In the genomic region with DNA sequence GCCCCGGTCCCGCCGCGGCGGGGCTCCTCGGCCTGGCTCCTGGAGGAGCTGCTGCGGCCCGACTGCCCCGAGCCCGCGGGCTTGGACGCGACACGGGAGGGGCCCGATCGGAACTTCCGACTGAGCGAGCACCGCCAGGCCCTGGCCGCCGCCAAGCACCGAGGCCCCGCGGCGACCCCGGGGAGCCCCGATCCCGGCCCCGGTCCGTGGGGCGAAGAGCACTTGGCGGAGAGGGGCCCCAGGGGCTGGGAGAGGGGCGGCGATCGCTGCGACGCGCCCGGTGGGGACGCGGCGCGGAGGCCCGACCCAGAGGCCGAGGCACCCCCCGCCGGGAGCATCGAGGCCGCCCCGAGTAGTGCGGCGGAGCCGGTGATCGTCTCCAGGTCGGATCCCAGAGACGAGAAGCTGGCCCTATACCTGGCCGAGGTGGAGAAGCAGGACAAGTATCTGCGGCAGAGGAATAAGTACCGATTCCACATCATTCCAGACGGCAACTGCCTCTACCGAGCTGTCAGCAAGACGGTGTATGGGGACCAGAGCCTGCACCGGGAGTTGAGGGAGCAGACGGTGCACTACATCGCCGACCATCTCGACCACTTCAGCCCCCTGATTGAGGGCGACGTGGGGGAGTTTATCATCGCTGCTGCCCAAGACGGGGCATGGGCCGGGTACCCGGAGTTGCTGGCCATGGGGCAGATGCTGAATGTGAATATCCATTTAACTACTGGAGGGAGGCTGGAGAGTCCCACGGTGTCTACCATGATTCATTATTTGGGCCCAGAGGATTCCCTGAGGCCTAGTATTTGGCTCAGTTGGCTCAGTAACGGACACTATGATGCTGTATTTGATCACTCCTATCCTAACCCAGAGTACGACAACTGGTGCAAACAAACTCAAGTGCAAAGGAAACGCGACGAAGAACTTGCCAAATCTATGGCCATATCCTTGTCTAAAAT, we compare ENCODE assay signal across 8 cellular contexts. TPM values are rescaled to one million over a fixed set of nuclear protein-coding genes. Genes with fewer than 3 reads are reported as not detected.
DNase-seq lines count a peak whose midpoint lies in the region; ATAC-seq and TF ChIP-seq lines count a peak whose summit lies in the region.

No MANE protein-coding gene starts in this region.

- H3K27ac ChIP-seq in C4-2B (peak overlapping the region; percentile 58), lower lobe of right lung (peak overlapping the region; percentile 96)

- peak overlapping the region; percentile 90 for H3K27ac Mint-ChIP-seq in activated CD4-positive, alpha-beta T cell treated with anti-CD3 and anti-CD28 coated beads for 36 hours

- POLR2A ChIA-PET in activated CD4-positive, alpha-beta T cell treated with anti-CD3 and anti-CD28 coated beads for 36 hours (lab: Charles Lee) = interaction anchor here (0.7 to 1.7 kb wide), 2 partner anchors 9 kb away, joined by 3 to 6 read pairs; no protein-coding TSS in a partner anchor

- DNase-seq in activated CD4-positive, alpha-beta T cell treated with anti-CD3 and anti-CD28 coated beads for 36 hours = peak; percentile 59
- DNase-seq in dermis blood vessel endothelial cell (peak; percentile 34), lower lobe of right lung (peak; percentile 69), NCI-H524 treated with DMSO at 0.1 percent for 48 hours (lab: John Stamatoyannopoulos, UW) (no peak)
- peak; percentile 14 for DNase-seq in stimulated activated CD8-positive, alpha-beta memory T cell treated with anti-CD3 and anti-CD28 coated beads, Interleukin-15, amount 100 ng/mL, for 24 hours (ENCODE audit: low read depth)

- CTCF ChIA-PET in activated CD4-positive, alpha-beta T cell treated with anti-CD3 and anti-CD28 coated beads for 36 hours (lab: Charles Lee) = interaction anchor here (0.7 to 2.0 kb wide), 2 partner anchors 13 to 77 kb away, joined by 3 to 5 read pairs; no protein-coding TSS in a partner anchor

- peaks cover 32% of the 10 kb centered on the region for H3K4me1 ChIP-seq in lower lobe of right lung

- H3K27me3 ChIP-seq in lower lobe of right lung (ENCODE audit: low read depth) = no peaks in the 10 kb centered on the region

- peak overlapping the region; percentile 77 for H3K4me3 ChIP-seq in lower lobe of right lung

- intact Hi-C loops in activated CD4-positive, alpha-beta T cell treated with anti-CD3 and anti-CD28 coated beads for 36 hours (cut with DNase I, micrococcal nuclease) = loop anchor here (1.0 to 10.0 kb wide), 13 partner anchors 27 to 1915 kb away; partner anchors contain the start of genes MSRB2 (in 2 of the 2), DNAJC1 (in 1 of the 2), ENKUR (in 1 of the 2) and KIAA1217 (in 1 of the 2)
- intact Hi-C loops in lower lobe of right lung (cut with DNase I) = no loop called here

- H3K4me3 Mint-ChIP-seq in activated CD4-positive, alpha-beta T cell treated with anti-CD3 and anti-CD28 coated beads for 36 hours = peak overlapping the region; percentile 85

- H3K9me3 Mint-ChIP-seq in activated CD4-positive, alpha-beta T cell treated with anti-CD3 and anti-CD28 coated beads for 36 hours (ENCODE audit: low read depth) = no peaks in the 10 kb centered on the region

- H3K4me1 Mint-ChIP-seq in activated CD4-positive, alpha-beta T cell treated with anti-CD3 and anti-CD28 coated beads for 36 hours = peaks cover 31% of the 10 kb centered on the region

- TF ChIP-seq CTCF in C4-2B (conservative IDR thresholded peaks at IDR 0.05) (no peak), lower lobe of right lung (IDR thresholded peaks at IDR 0.05) (no peak)

- H3K36me3 Mint-ChIP-seq in activated CD4-positive, alpha-beta T cell treated with anti-CD3 and anti-CD28 coated beads for 36 hours (ENCODE audit: low read depth) = peaks cover 9% of the 10 kb centered on the region

- no peaks in the 10 kb centered on the region for H3K36me3 ChIP-seq in lower lobe of right lung

- ATAC-seq in GM19463 (IDR thresholded peaks at IDR 0.05; ENCODE audit: unreplicated experiment) (peak; percentile 11), HG03571 (IDR thresholded peaks at IDR 0.05; ENCODE audit: unreplicated experiment) (peak; percentile 9), lower lobe of right lung (no peak)
- peak; percentile 23 for ATAC-seq in activated CD4-positive, alpha-beta T cell treated with anti-CD3 and anti-CD28 coated beads for 36 hours

- H3K27me3 Mint-ChIP-seq in activated CD4-positive, alpha-beta T cell treated with anti-CD3 and anti-CD28 coated beads for 36 hours = no peaks in the 10 kb centered on the region

- no peaks in the 10 kb centered on the region for H3K9me3 ChIP-seq in lower lobe of right lung

RNA-seq across cellular contexts. Expression of gene OTUD1, which starts 1.3 kb away (rescaled TPM):
- total RNA-seq in activated CD4-positive, alpha-beta T cell treated with anti-CD3 and anti-CD28 coated beads for 36 hours = 1 to 10 TPM; 5.7 to 6.5 TPM
- total RNA-seq in dermis blood vessel endothelial cell = 8.4 and 9.9 TPM in 2 replicates
- total RNA-seq in lower lobe of right lung = 31.4 TPM

Comparison
In these comparisons a context has a peak if more than half of its experiments do, and no peak if none do; other contexts are left out.
1. ATAC-seq: peak in GM19463 (single experiment), HG03571 (single experiment) and activated CD4-positive, alpha-beta T cell treated with anti-CD3 and anti-CD28 coated beads for 36 hours (single experiment); none in lower lobe of right lung (0 of 2).